ENCODE assay signal across 1 cellular context in the genomic region with DNA sequence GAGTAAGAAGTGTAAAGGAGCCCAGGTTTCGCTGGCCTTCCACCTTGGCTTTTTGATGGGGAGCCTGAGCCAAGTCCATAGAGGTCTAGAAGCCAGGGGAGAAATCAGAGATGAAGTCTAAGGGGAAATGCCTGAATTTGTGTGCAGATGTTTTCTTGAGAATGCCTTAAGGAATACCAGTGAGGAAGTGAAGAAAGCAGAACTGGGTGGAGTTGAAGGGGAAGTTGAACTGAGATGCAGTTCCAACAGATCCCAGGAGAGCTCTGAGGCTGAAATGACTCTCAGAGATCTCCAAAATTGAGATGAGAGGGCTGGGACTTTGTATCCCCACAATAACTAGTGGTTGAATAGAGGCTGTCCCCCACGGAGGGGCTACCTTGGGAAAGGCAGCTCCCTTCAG.
TF ChIP-seq lines count a peak whose summit lies in the region.

No MANE protein-coding gene starts in this region.

TF ChIP-seq in GM12878, 131 proteins besides CTCF, POLR2A, EP300 and RAD21 (continued from another document):
- TF ChIP-seq, protein P1, sequence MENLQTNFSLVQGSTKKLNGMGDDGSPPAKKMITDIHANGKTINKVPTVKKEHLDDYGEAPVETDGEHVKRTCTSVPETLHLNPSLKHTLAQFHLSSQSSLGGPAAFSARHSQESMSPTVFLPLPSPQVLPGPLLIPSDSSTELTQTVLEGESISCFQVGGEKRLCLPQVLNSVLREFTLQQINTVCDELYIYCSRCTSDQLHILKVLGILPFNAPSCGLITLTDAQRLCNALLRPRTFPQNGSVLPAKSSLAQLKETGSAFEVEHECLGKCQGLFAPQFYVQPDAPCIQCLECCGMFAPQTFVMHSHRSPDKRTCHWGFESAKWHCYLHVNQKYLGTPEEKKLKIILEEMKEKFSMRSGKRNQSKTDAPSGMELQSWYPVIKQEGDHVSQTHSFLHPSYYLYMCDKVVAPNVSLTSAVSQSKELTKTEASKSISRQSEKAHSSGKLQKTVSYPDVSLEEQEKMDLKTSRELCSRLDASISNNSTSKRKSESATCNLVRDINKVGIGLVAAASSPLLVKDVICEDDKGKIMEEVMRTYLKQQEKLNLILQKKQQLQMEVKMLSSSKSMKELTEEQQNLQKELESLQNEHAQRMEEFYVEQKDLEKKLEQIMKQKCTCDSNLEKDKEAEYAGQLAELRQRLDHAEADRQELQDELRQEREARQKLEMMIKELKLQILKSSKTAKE (IDR thresholded peaks at IDR 0.05; ENCODE audit: low read depth, poor library complexity, severe bottlenecking): no peak
- TF ChIP-seq SMAD1 (IDR thresholded peaks at IDR 0.05; ENCODE audit: low read depth, partially characterized antibody) (no peak), RELA (IDR thresholded peaks at IDR 0.05; ENCODE audit: borderline replicate concordance, partially characterized antibody) (no peak), GATAD2B (conservative IDR thresholded peaks at IDR 0.05; ENCODE audit: low read depth) (no peak), MEF2A (IDR thresholded peaks at IDR 0.05; ENCODE audit: insufficient read depth, low read depth, low read length) (no peak)
